ENCODE assay signal across 9 cellular contexts in genomic region chr4:169604131-169604900, GRCh38. TPM values are rescaled to one million over a fixed set of nuclear protein-coding genes. Genes with fewer than 3 reads are reported as not detected.
A peak's percentile ranks its signal among the peaks of the same experiment; 100 is the strongest.
DNase-seq lines count a peak whose midpoint lies in the region; ATAC-seq and TF ChIP-seq lines count a peak whose summit lies in the region.
"Had no signal": no experiment of that assay in that cellular context is flagged by ENCODE, and none has a peak within 500 bp of the region (broad histone marks: within the 10 kb centered on the region; RNA-seq: fewer than 3 reads in every experiment).

No MANE protein-coding gene starts in this region.

- H3K27ac Mint-ChIP-seq in activated T-cell treated with anti-CD3 and anti-CD28 coated beads, Interleukin-2, amount 50 U/mL, for 24 hours, result no peak overlapping the region
- H3K27ac Mint-ChIP-seq: dendritic cell treated with granulocyte-macrophage colony-stimulating factor and Interleukin-4, amounts not matched to agents 40 ng/mL and 50 ng/mL, for 4 days had no signal

- peaks cover 40% of the 10 kb centered on the region for H3K36me3 Mint-ChIP-seq in activated T-cell treated with anti-CD3 and anti-CD28 coated beads, Interleukin-2, amount 50 U/mL, for 24 hours (ENCODE audit: low read depth)

- no peak overlapping the region for H3K4me2 ChIP-seq in hepatocyte

- H3K9me3 ChIP-seq in gastroesophageal sphincter, result no peaks in the 10 kb centered on the region
- no peaks in the 10 kb centered on the region for H3K9me3 ChIP-seq in hepatocyte (ENCODE audit: low read depth)

- peaks cover 24% of the 10 kb centered on the region for H3K79me2 ChIP-seq in hepatocyte

- no peak for TF ChIP-seq EP300 in gastroesophageal sphincter (IDR thresholded peaks at IDR 0.05)

- DNase-seq in COLO829 (ENCODE audit: low spot score) (peak; percentile 89), LHCN-M2 (ENCODE audit: low read depth) (peak; percentile 85), epithelial cell of esophagus (ENCODE audit: low read depth) (peak; percentile 72), 8988T (no peak), hepatocyte (ENCODE audit: low spot score) (no peak)
- DNase-seq in activated T-cell treated with anti-CD3 and anti-CD28 coated beads, Interleukin-2, amount 50 U/mL, for 24 hours, result no peak

- H3K36me3 ChIP-seq in gastroesophageal sphincter (peaks cover 0 to 31% of the 10 kb centered on the region in 2 donors), hepatocyte (replicated peaks; ENCODE audit: insufficient read depth, low read depth) (no peaks in the 10 kb centered on the region)

- TF ChIP-seq POLR2A in gastroesophageal sphincter (IDR thresholded peaks at IDR 0.05), result no peak

- TF ChIP-seq CTCF in epithelial cell of esophagus (IDR thresholded peaks at IDR 0.05; ENCODE audit: insufficient read depth, low read depth, low read length, missing control alignments) (no peak), gastroesophageal sphincter (IDR thresholded peaks at IDR 0.05) (no peak), hepatocyte (IDR thresholded peaks at IDR 0.05; ENCODE audit: poor library complexity) (no peak)

- H3K9me3 Mint-ChIP-seq in activated T-cell treated with anti-CD3 and anti-CD28 coated beads, Interleukin-2, amount 50 U/mL, for 24 hours, result no peaks in the 10 kb centered on the region
- H3K9me3 Mint-ChIP-seq: dendritic cell treated with granulocyte-macrophage colony-stimulating factor and Interleukin-4, amounts not matched to agents 40 ng/mL and 50 ng/mL, for 4 days had no signal

- H3K27me3 ChIP-seq in gastroesophageal sphincter (no peaks in the 10 kb centered on the region), hepatocyte (no peaks in the 10 kb centered on the region)

- H3K4me1 ChIP-seq in gastroesophageal sphincter, result peaks cover 0 to 12% (median 5%) of the 10 kb centered on the region in 3 donors
- H3K4me1 ChIP-seq in hepatocyte (ENCODE audit: insufficient read depth), result no peaks in the 10 kb centered on the region

- H4K20me1 ChIP-seq in hepatocyte (ENCODE audit: insufficient read depth, poor library complexity, severe bottlenecking), result no peaks in the 10 kb centered on the region

- H3K4me3 Mint-ChIP-seq in activated T-cell treated with anti-CD3 and anti-CD28 coated beads, Interleukin-2, amount 50 U/mL, for 24 hours, result no peak overlapping the region
- H3K4me3 Mint-ChIP-seq: dendritic cell treated with granulocyte-macrophage colony-stimulating factor and Interleukin-4, amounts not matched to agents 40 ng/mL and 50 ng/mL, for 4 days had no signal

- H3K4me3 ChIP-seq in epithelial cell of esophagus (ENCODE audit: low read length) (no peak overlapping the region), gastroesophageal sphincter (no peak overlapping the region), hepatocyte (no peak overlapping the region)

- no peak overlapping the region for H2AFZ ChIP-seq in hepatocyte

- H3K27ac ChIP-seq in gastroesophageal sphincter (peak overlapping the region in 2 of 4 donors; percentile 17 to 31), hepatocyte (no peak overlapping the region)

- ATAC-seq in GM21423 (IDR thresholded peaks at IDR 0.05; ENCODE audit: unreplicated experiment) (peak; percentile 88), gastroesophageal sphincter (no peak)

- 0 to 46% methylated on average over 1 of the region's 1 CpG for WGBS in gastroesophageal sphincter (ENCODE audit: low coverage in 1 of 2), 2 donors
- WGBS in hepatocyte (ENCODE audit: low lambda C conversion rate, missing lambda C conversion rate), result 56% methylated on average over 1 of the region's 1 CpG

- H3K27me3 Mint-ChIP-seq in activated T-cell treated with anti-CD3 and anti-CD28 coated beads, Interleukin-2, amount 50 U/mL, for 24 hours, result no peaks in the 10 kb centered on the region
- H3K27me3 Mint-ChIP-seq: dendritic cell treated with granulocyte-macrophage colony-stimulating factor and Interleukin-4, amounts not matched to agents 40 ng/mL and 50 ng/mL, for 4 days had no signal

- no peaks in the 10 kb centered on the region for H3K9me2 ChIP-seq in hepatocyte (replicated peaks; ENCODE audit: insufficient read depth)

- H3K4me1 Mint-ChIP-seq in activated T-cell treated with anti-CD3 and anti-CD28 coated beads, Interleukin-2, amount 50 U/mL, for 24 hours (ENCODE audit: low read depth), result peaks cover 42% of the 10 kb centered on the region

RNA-seq across cellular contexts. Expression of gene NEK1, which starts 8.1 kb away (rescaled TPM):
- total RNA-seq in LHCN-M2 (2014; rRNA removed) (7.7 and 8.8 TPM in 2 replicates), gastroesophageal sphincter (10 to 100 TPM in 3 of 4 donors, 1 to 10 TPM in 1; 9.1 to 21.4 (median 12.3) TPM), hepatocyte (7.8 and 8.1 TPM in 2 replicates)
- 2.8 TPM for polyA plus RNA-seq in LHCN-M2 (2012)
- 10.4 and 10.7 TPM in 2 replicates for polyA plus RNA-seq in hepatocyte

RNA-seq across cellular contexts. Expression of gene CLCN3, which starts 16.1 kb away (rescaled TPM):
- total RNA-seq in LHCN-M2 (2014; rRNA removed) (30.7 and 32.9 TPM in 2 replicates), gastroesophageal sphincter (10 to 100 TPM; 16.6 to 26.0 (median 22.6) TPM), hepatocyte (38.4 and 41.2 TPM in 2 replicates)
- 11.7 TPM for polyA plus RNA-seq in LHCN-M2 (2012)
- polyA plus RNA-seq in hepatocyte, result 11.0 and 14.9 TPM in 2 replicates

Comparison
In these comparisons a context has a peak if more than half of its experiments do, and no peak if none do; other contexts are left out.
1. DNase-seq: peak in COLO829 (single experiment), LHCN-M2 (single experiment) and epithelial cell of esophagus (single experiment); none in 8988T (single experiment), activated T-cell treated with anti-CD3 and anti-CD28 coated beads, Interleukin-2, amount 50 U/mL, for 24 hours (single experiment) and hepatocyte (single experiment).